ENCODE assay signal across 22 cellular contexts in the genomic region with DNA sequence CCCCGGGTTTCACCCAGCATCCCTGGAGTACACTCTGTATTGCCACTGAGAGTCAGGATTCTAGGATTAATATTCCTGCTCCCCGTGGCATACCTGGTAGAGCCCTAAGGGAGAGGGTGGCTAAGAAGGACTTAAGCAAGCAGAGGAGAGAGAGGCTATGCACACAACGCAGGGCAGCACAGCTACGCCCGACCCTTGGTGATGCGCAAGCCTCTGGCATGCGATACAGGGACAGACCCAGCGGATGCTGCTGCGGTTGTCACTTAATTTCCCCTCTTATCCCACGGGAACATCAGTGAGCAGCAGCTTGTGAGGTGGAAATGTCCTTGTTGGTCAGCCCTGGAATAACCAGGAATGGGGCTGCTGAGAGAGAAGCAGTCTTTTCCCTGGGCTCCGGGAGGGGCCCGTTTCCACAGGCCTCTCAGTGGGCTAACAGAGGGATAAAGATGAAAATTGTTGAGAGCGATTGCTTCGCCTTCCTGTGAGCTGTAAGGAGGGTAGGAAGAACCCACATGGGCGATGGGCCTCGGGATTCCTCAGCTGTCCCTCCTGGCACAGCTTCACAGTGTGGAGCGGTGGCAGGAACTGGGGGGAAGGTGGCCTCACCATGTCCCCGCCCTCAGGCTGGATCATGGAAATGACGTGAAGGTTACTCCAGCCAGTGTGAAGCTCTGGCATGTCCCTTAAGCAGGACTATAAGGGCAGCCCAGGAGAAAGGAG. TPM values are rescaled to one million over a fixed set of nuclear protein-coding genes. Genes with fewer than 3 reads are reported as not detected.
A peak's percentile ranks its signal among the peaks of the same experiment; 100 is the strongest.
DNase-seq lines count a peak whose midpoint lies in the region; ATAC-seq lines count a peak whose summit lies in the region.
"Had no signal": no experiment of that assay in that cellular context is flagged by ENCODE, and none has a peak within 500 bp of the region (broad histone marks: within the 10 kb centered on the region; RNA-seq: fewer than 3 reads in every experiment).

No MANE protein-coding gene starts in this region.

- POLR2A ChIA-PET in activated CD4-positive, alpha-beta T cell treated with anti-CD3 and anti-CD28 coated beads, Interleukin-2, amount 10 ng/mL, durations not matched to agents 7 days and 5 days (lab: Charles Lee), result no interaction called here
- POLR2A ChIA-PET in CD8-positive, alpha-beta memory T cell (lab: Charles Lee), result interaction anchor here (1.0 kb wide), 1 partner anchor 59 kb away, joined by 4 read pairs; no protein-coding TSS in a partner anchor

- DNase-seq in activated CD4-positive, alpha-beta T cell treated with anti-CD3 and anti-CD28 coated beads, Interleukin-2, amount 10 ng/mL, durations not matched to agents 24 days and 14 days, result no peak
- DNase-seq in activated CD4-positive, alpha-beta T cell treated with anti-CD3 and anti-CD28 coated beads, Interleukin-2, amount 10 ng/mL, durations not matched to agents 7 days and 5 days, result no peak
- no peak for DNase-seq in CD4-positive, CD25-positive, alpha-beta regulatory T cell
- no peak for DNase-seq in central memory CD8-positive, alpha-beta T cell (ENCODE audit: low spot score in 2 of 2)
- DNase-seq in posterior vena cava (ENCODE audit: low spot score) (peak; percentile 75), ureter (ENCODE audit: low spot score) (no peak)
- DNase-seq in CD8-positive, alpha-beta memory T cell, result no peak
- DNase-seq: activated CD8-positive, alpha-beta memory T cell treated with anti-CD3 and anti-CD28 coated beads for 24 hours; BE2C; cortex of kidney; MM.1S; NCI-H1436 treated with DMSO at 0.1 percent for 48 hours; NCI-H510A treated with DMSO at 0.1 percent for 48 hours; T-helper 2 cell; upper lobe of left lung had no signal

- H3K27ac ChIP-seq in CD4-positive, CD25-positive, alpha-beta regulatory T cell (ENCODE audit: insufficient read depth, low read length, poor library complexity, severe bottlenecking), result peak overlapping the region; percentile 37
- no peak overlapping the region for H3K27ac ChIP-seq in CD8-positive, alpha-beta memory T cell (ENCODE audit: low read depth, low read length)
- H3K27ac ChIP-seq: A549, Peyer's patch, upper lobe of left lung, VCaP had no signal

- H3K4me3 Mint-ChIP-seq in activated CD4-positive, alpha-beta T cell treated with anti-CD3 and anti-CD28 coated beads, Interleukin-2, amount 10 ng/mL, durations not matched to agents 24 days and 14 days, result no peak overlapping the region
- no peak overlapping the region for H3K4me3 Mint-ChIP-seq in activated CD4-positive, alpha-beta T cell treated with anti-CD3 and anti-CD28 coated beads, Interleukin-2, amount 10 ng/mL, durations not matched to agents 7 days and 5 days
- no peak overlapping the region for H3K4me3 Mint-ChIP-seq in CD4-positive, CD25-positive, alpha-beta regulatory T cell
- H3K4me3 Mint-ChIP-seq in central memory CD8-positive, alpha-beta T cell, result no peak overlapping the region
- no peak overlapping the region for H3K4me3 Mint-ChIP-seq in CD8-positive, alpha-beta memory T cell

- no peaks in the 10 kb centered on the region for H3K27me3 ChIP-seq in CD4-positive, CD25-positive, alpha-beta regulatory T cell (ENCODE audit: control insufficient read depth, insufficient read depth, low read length)
- no peaks in the 10 kb centered on the region for H3K27me3 ChIP-seq in CD8-positive, alpha-beta memory T cell (ENCODE audit: insufficient read depth, low read length, poor library complexity, severe bottlenecking)
- H3K27me3 ChIP-seq: BE2C, Peyer's patch, upper lobe of left lung had no signal

- intact Hi-C loops in activated CD4-positive, alpha-beta T cell treated with anti-CD3 and anti-CD28 coated beads, Interleukin-2, amount 10 ng/mL, durations not matched to agents 24 days and 14 days (cut with micrococcal nuclease), result no loop called here
- intact Hi-C loops in posterior vena cava (cut with DNase I), result loop anchor here in 1 of 2 donors (10.0 kb wide), 1 partner anchor 65 kb away; the partner anchor contains the start of gene YIF1A

- no peaks in the 10 kb centered on the region for H3K27me3 Mint-ChIP-seq in activated CD4-positive, alpha-beta T cell treated with anti-CD3 and anti-CD28 coated beads, Interleukin-2, amount 10 ng/mL, durations not matched to agents 24 days and 14 days
- H3K27me3 Mint-ChIP-seq in activated CD4-positive, alpha-beta T cell treated with anti-CD3 and anti-CD28 coated beads, Interleukin-2, amount 10 ng/mL, durations not matched to agents 7 days and 5 days, result no peaks in the 10 kb centered on the region
- peaks cover 4% of the 10 kb centered on the region for H3K27me3 Mint-ChIP-seq in CD4-positive, CD25-positive, alpha-beta regulatory T cell
- no peaks in the 10 kb centered on the region for H3K27me3 Mint-ChIP-seq in central memory CD8-positive, alpha-beta T cell
- H3K27me3 Mint-ChIP-seq in CD8-positive, alpha-beta memory T cell, result peaks cover 0 to 2% of the 10 kb centered on the region in 2 donors

- peak overlapping the region; percentile 34 for H3K27ac Mint-ChIP-seq in activated CD4-positive, alpha-beta T cell treated with anti-CD3 and anti-CD28 coated beads, Interleukin-2, amount 10 ng/mL, durations not matched to agents 24 days and 14 days
- no peak overlapping the region for H3K27ac Mint-ChIP-seq in activated CD4-positive, alpha-beta T cell treated with anti-CD3 and anti-CD28 coated beads, Interleukin-2, amount 10 ng/mL, durations not matched to agents 7 days and 5 days
- no peak overlapping the region for H3K27ac Mint-ChIP-seq in CD4-positive, CD25-positive, alpha-beta regulatory T cell
- peak overlapping the region; percentile 94 for H3K27ac Mint-ChIP-seq in central memory CD8-positive, alpha-beta T cell (ENCODE audit: low read depth)
- peak overlapping the region in 4 of 8 donors; percentile 0 to 91 (median 82) for H3K27ac Mint-ChIP-seq in CD8-positive, alpha-beta memory T cell

- no peak overlapping the region for H3K4me3 ChIP-seq in CD4-positive, CD25-positive, alpha-beta regulatory T cell (ENCODE audit: low read depth, low read length)
- H3K4me3 ChIP-seq in CD8-positive, alpha-beta memory T cell (ENCODE audit: low read length), result no peak overlapping the region
- H3K4me3 ChIP-seq: A549, lung, Peyer's patch, upper lobe of left lung had no signal

- CTCF ChIA-PET in activated CD4-positive, alpha-beta T cell treated with anti-CD3 and anti-CD28 coated beads, Interleukin-2, amount 10 ng/mL, durations not matched to agents 7 days and 5 days (lab: Charles Lee), result interaction anchor here (0.6 to 2.2 kb wide), 6 partner anchors 10 to 123 kb away, joined by 3 to 9 read pairs (median 3); no protein-coding TSS in a partner anchor
- CTCF ChIA-PET in CD8-positive, alpha-beta memory T cell (lab: Charles Lee), result interaction anchor here (1.1 to 7.6 kb wide), 2 partner anchors 64 to 362 kb away, joined by 3 to 74 read pairs; partner anchors contain the start of gene CFL1

- H3K4me1 ChIP-seq in CD4-positive, CD25-positive, alpha-beta regulatory T cell (ENCODE audit: control insufficient read depth, insufficient read depth, low read length, poor library complexity, severe bottlenecking), result peaks cover 9% of the 10 kb centered on the region
- H3K4me1 ChIP-seq in CD8-positive, alpha-beta memory T cell (ENCODE audit: insufficient read depth, low read length), result peaks cover 12% of the 10 kb centered on the region
- H3K4me1 ChIP-seq: BE2C, upper lobe of left lung had no signal

- H3K4me1 Mint-ChIP-seq in activated CD4-positive, alpha-beta T cell treated with anti-CD3 and anti-CD28 coated beads, Interleukin-2, amount 10 ng/mL, durations not matched to agents 24 days and 14 days, result peaks cover 21% of the 10 kb centered on the region
- H3K4me1 Mint-ChIP-seq in activated CD4-positive, alpha-beta T cell treated with anti-CD3 and anti-CD28 coated beads, Interleukin-2, amount 10 ng/mL, durations not matched to agents 7 days and 5 days, result peaks cover 22% of the 10 kb centered on the region
- H3K4me1 Mint-ChIP-seq in CD4-positive, CD25-positive, alpha-beta regulatory T cell, result peaks cover 0 to 27% (median 20%) of the 10 kb centered on the region in 4 donors
- H3K4me1 Mint-ChIP-seq in central memory CD8-positive, alpha-beta T cell, result peaks cover 17% of the 10 kb centered on the region
- peaks cover 8 to 16% (median 12%) of the 10 kb centered on the region in 3 donors for H3K4me1 Mint-ChIP-seq in CD8-positive, alpha-beta memory T cell

- no peaks in the 10 kb centered on the region for H3K9me3 Mint-ChIP-seq in activated CD4-positive, alpha-beta T cell treated with anti-CD3 and anti-CD28 coated beads, Interleukin-2, amount 10 ng/mL, durations not matched to agents 24 days and 14 days
- H3K9me3 Mint-ChIP-seq in activated CD4-positive, alpha-beta T cell treated with anti-CD3 and anti-CD28 coated beads, Interleukin-2, amount 10 ng/mL, durations not matched to agents 7 days and 5 days, result no peaks in the 10 kb centered on the region
- H3K9me3 Mint-ChIP-seq in CD4-positive, CD25-positive, alpha-beta regulatory T cell, result no peaks in the 10 kb centered on the region
- H3K9me3 Mint-ChIP-seq in central memory CD8-positive, alpha-beta T cell, result no peaks in the 10 kb centered on the region
- no peaks in the 10 kb centered on the region for H3K9me3 Mint-ChIP-seq in CD8-positive, alpha-beta memory T cell

- H3K36me3 ChIP-seq in CD4-positive, CD25-positive, alpha-beta regulatory T cell (ENCODE audit: control insufficient read depth, insufficient read depth, low read length), result peaks cover 72% of the 10 kb centered on the region
- H3K36me3 ChIP-seq in CD8-positive, alpha-beta memory T cell (ENCODE audit: insufficient read depth, low read length), result peaks cover 45% of the 10 kb centered on the region

- no peaks in the 10 kb centered on the region for H3K9me3 ChIP-seq in CD4-positive, CD25-positive, alpha-beta regulatory T cell (ENCODE audit: control insufficient read depth in 2 of 2, low read length in 2 of 2)
- no peaks in the 10 kb centered on the region for H3K9me3 ChIP-seq in CD8-positive, alpha-beta memory T cell (ENCODE audit: low read length)
- H3K9me3 ChIP-seq: A549, BE2C, Peyer's patch, upper lobe of left lung had no signal

- H3K36me3 Mint-ChIP-seq in activated CD4-positive, alpha-beta T cell treated with anti-CD3 and anti-CD28 coated beads, Interleukin-2, amount 10 ng/mL, durations not matched to agents 24 days and 14 days (ENCODE audit: low read depth), result peaks cover 44% of the 10 kb centered on the region
- H3K36me3 Mint-ChIP-seq in activated CD4-positive, alpha-beta T cell treated with anti-CD3 and anti-CD28 coated beads, Interleukin-2, amount 10 ng/mL, durations not matched to agents 7 days and 5 days (ENCODE audit: low read depth), result peaks cover 30% of the 10 kb centered on the region
- peaks cover 43% of the 10 kb centered on the region for H3K36me3 Mint-ChIP-seq in CD4-positive, CD25-positive, alpha-beta regulatory T cell
- H3K36me3 Mint-ChIP-seq in central memory CD8-positive, alpha-beta T cell (ENCODE audit: insufficient read depth), result peaks cover 57% of the 10 kb centered on the region
- H3K36me3 Mint-ChIP-seq in CD8-positive, alpha-beta memory T cell, result peaks cover 6 to 80% (median 27%) of the 10 kb centered on the region in 3 donors

- no peak for ATAC-seq in CD4-positive, CD25-positive, alpha-beta regulatory T cell (ENCODE audit: low read depth in 2 of 2)
- ATAC-seq in central memory CD8-positive, alpha-beta T cell (replicated peaks; ENCODE audit: extremely low read depth, poor library complexity, severe bottlenecking), result no peak
- ATAC-seq in GM21381 (IDR thresholded peaks at IDR 0.05; ENCODE audit: unreplicated experiment), result no peak

RNA-seq across cellular contexts. Expression of gene KLC2, which starts 37.5 kb away (rescaled TPM):
- total RNA-seq in activated CD4-positive, alpha-beta T cell treated with anti-CD3 and anti-CD28 coated beads, Interleukin-2, amount 10 ng/mL, durations not matched to agents 24 days and 14 days, result 56.6 and 57.0 TPM in 2 replicates
- total RNA-seq in activated CD4-positive, alpha-beta T cell treated with anti-CD3 and anti-CD28 coated beads, Interleukin-2, amount 10 ng/mL, durations not matched to agents 7 days and 5 days, result 10 to 100 TPM; 32.1 to 38.5 TPM
- 42.1 TPM for total RNA-seq in CD4-positive, CD25-positive, alpha-beta regulatory T cell
- 1 to 10 TPM; 2.5 to 3.8 (median 3.3) TPM for polyA plus RNA-seq in CD4-positive, CD25-positive, alpha-beta regulatory T cell
- total RNA-seq in posterior vena cava (10 to 100 TPM; 30.1 to 41.3 TPM), ureter (31.3 TPM)
- total RNA-seq in CD8-positive, alpha-beta memory T cell, result 10 to 100 TPM; 61.6 to 65.9 TPM
- 11.9 TPM for polyA plus RNA-seq in CD8-positive, alpha-beta memory T cell

RNA-seq across cellular contexts. Expression of gene RAB1B, which starts 48.4 kb away (rescaled TPM):
- total RNA-seq in activated CD4-positive, alpha-beta T cell treated with anti-CD3 and anti-CD28 coated beads, Interleukin-2, amount 10 ng/mL, durations not matched to agents 24 days and 14 days, result 117 and 123 TPM in 2 replicates
- 100 to 1,000 TPM; 151 to 174 TPM for total RNA-seq in activated CD4-positive, alpha-beta T cell treated with anti-CD3 and anti-CD28 coated beads, Interleukin-2, amount 10 ng/mL, durations not matched to agents 7 days and 5 days
- total RNA-seq in CD4-positive, CD25-positive, alpha-beta regulatory T cell, result 79.6 TPM
- polyA plus RNA-seq in CD4-positive, CD25-positive, alpha-beta regulatory T cell, result 10 to 100 TPM; 13.1 to 19.6 (median 15.1) TPM
- total RNA-seq in posterior vena cava, result 100 to 1,000 TPM; 102 to 112 TPM
- total RNA-seq in CD8-positive, alpha-beta memory T cell, result 100 to 1,000 TPM; 119 to 125 TPM
- 18.6 TPM for polyA plus RNA-seq in CD8-positive, alpha-beta memory T cell
- 157 TPM for total RNA-seq in ureter

RNA-seq across cellular contexts. Expression of gene CNIH2, which starts 58.0 kb away (rescaled TPM):
- total RNA-seq in activated CD4-positive, alpha-beta T cell treated with anti-CD3 and anti-CD28 coated beads, Interleukin-2, amount 10 ng/mL, durations not matched to agents 24 days and 14 days, result 1.0 and 2.7 TPM in 2 replicates
- 1 to 10 TPM; 2.5 TPM for total RNA-seq in activated CD4-positive, alpha-beta T cell treated with anti-CD3 and anti-CD28 coated beads, Interleukin-2, amount 10 ng/mL, durations not matched to agents 7 days and 5 days
- 4.5 TPM for total RNA-seq in CD4-positive, CD25-positive, alpha-beta regulatory T cell
- polyA plus RNA-seq in CD4-positive, CD25-positive, alpha-beta regulatory T cell, result not detected
- total RNA-seq in posterior vena cava (not detected), ureter (2.2 TPM)
- total RNA-seq in CD8-positive, alpha-beta memory T cell, result 1 to 10 TPM; 2.7 to 2.8 TPM
- polyA plus RNA-seq in CD8-positive, alpha-beta memory T cell, result not detected
- total RNA-seq: glomerular endothelial cell, omental fat pad, Peyer's patch had no signal

Comparison
In these comparisons a context has a peak if more than half of its experiments do, and no peak if none do; other contexts are left out.
1. H3K27ac Mint-ChIP-seq: peak in activated CD4-positive, alpha-beta T cell treated with anti-CD3 and anti-CD28 coated beads, Interleukin-2, amount 10 ng/mL, durations not matched to agents 24 days and 14 days (single experiment) and central memory CD8-positive, alpha-beta T cell (single experiment); none in activated CD4-positive, alpha-beta T cell treated with anti-CD3 and anti-CD28 coated beads, Interleukin-2, amount 10 ng/mL, durations not matched to agents 7 days and 5 days (single experiment) and CD4-positive, CD25-positive, alpha-beta regulatory T cell (0 of 3).